In the genomic region with DNA sequence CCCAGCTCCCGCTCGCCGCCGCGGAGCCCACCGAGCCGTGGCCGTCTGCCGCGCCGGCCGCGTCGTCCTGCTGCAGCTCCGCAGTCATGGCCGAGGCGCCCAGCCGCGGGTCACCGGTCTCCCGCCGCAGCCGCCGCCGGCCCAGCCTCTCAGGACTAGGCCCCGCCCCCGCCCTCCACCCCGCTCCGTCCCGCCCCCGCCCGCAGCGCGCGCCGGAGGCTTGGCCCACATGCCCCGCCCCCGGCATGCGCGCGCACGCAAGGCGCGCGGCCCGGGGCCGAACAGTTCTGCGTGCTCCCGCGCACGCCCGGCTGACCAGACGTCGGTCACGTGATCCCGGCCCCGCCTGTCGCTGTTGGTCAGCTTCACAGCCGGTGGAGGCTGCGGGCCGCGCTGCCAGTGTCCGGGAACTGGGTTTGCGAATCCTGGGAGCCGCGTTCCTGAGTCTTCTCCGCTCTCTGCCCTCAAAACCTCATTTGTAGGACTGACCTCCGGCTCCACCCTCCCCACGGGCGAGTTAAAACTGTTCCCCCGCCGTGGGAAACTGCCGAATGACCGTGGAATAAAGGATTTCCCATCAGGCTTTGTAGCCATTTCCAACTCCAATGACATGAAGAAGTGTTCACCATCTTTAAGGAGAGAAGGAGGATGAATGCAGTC, we compare ENCODE assay signal across 8 cellular contexts. TPM values are rescaled to one million over a fixed set of nuclear protein-coding genes. Genes with fewer than 3 reads are reported as not detected.
DNase-seq lines count a peak whose midpoint lies in the region; ATAC-seq and TF ChIP-seq lines count a peak whose summit lies in the region.

A gene with protein sequence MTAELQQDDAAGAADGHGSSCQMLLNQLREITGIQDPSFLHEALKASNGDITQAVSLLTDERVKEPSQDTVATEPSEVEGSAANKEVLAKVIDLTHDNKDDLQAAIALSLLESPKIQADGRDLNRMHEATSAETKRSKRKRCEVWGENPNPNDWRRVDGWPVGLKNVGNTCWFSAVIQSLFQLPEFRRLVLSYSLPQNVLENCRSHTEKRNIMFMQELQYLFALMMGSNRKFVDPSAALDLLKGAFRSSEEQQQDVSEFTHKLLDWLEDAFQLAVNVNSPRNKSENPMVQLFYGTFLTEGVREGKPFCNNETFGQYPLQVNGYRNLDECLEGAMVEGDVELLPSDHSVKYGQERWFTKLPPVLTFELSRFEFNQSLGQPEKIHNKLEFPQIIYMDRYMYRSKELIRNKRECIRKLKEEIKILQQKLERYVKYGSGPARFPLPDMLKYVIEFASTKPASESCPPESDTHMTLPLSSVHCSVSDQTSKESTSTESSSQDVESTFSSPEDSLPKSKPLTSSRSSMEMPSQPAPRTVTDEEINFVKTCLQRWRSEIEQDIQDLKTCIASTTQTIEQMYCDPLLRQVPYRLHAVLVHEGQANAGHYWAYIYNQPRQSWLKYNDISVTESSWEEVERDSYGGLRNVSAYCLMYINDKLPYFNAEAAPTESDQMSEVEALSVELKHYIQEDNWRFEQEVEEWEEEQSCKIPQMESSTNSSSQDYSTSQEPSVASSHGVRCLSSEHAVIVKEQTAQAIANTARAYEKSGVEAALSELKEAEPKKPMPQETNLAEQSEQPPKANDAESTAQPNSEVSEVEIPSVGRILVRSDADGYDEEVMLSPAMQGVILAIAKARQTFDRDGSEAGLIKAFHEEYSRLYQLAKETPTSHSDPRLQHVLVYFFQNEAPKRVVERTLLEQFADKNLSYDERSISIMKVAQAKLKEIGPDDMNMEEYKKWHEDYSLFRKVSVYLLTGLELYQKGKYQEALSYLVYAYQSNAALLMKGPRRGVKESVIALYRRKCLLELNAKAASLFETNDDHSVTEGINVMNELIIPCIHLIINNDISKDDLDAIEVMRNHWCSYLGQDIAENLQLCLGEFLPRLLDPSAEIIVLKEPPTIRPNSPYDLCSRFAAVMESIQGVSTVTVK (minus strand): TSS at position 159 of the 660 bp plus-strand sequence. CDS start 71 bp downstream, at position 88.

- peak within 1 kb of the TSS; percentile 78 for H3K27ac ChIP-seq in BLaER1
- H3K27ac ChIP-seq in coronary artery = peak within 1 kb of the TSS; percentile 88 to 96

- CTCF ChIA-PET in activated CD4-positive, alpha-beta T cell treated with anti-CD3 and anti-CD28 coated beads, Interleukin-2, amount 10 ng/mL, durations not matched to agents 7 days and 5 days (lab: Charles Lee) = interaction anchor here (0.6 to 1.7 kb wide), 5 partner anchors 16 to 294 kb away, joined by 3 to 5 read pairs (median 3); no protein-coding TSS in a partner anchor

- peaks cover 36% of the 10 kb centered on the region; the same call in 1 of the 2 replicates for H4K20me1 ChIP-seq in BLaER1

- peaks cover 57% of the 10 kb centered on the region for H3K4me1 ChIP-seq in BLaER1

- TF ChIP-seq CTCF in coronary artery (IDR thresholded peaks at IDR 0.05) = no peak

- H3K27ac Mint-ChIP-seq in activated CD4-positive, alpha-beta T cell treated with anti-CD3 and anti-CD28 coated beads, Interleukin-2, amount 10 ng/mL, durations not matched to agents 7 days and 5 days = peak within 1 kb of the TSS; percentile 99

- DNase-seq in GM19240 (ENCODE audit: insufficient read length, low spot score) (peak; percentile 88), NCI-H524 (lab: John Stamatoyannopoulos, UW) (peak; percentile 70 to 94), coronary artery (ENCODE audit: low spot score) (peak; percentile 97), left kidney (ENCODE audit: low read depth, low spot score) (peak; percentile 98)
- peak; percentile 78 for DNase-seq in activated CD4-positive, alpha-beta T cell treated with anti-CD3 and anti-CD28 coated beads, Interleukin-2, amount 10 ng/mL, durations not matched to agents 7 days and 5 days
- peak; percentile 79 for DNase-seq in stimulated activated CD4-positive, alpha-beta T cell treated with anti-CD3 and anti-CD28 coated beads, Interleukin-1b, Interleukin-23, amount 100 ng/mL, for 48 hours

- H3K27me3 Mint-ChIP-seq in activated CD4-positive, alpha-beta T cell treated with anti-CD3 and anti-CD28 coated beads, Interleukin-2, amount 10 ng/mL, durations not matched to agents 7 days and 5 days = no peaks in the 10 kb centered on the region

- peak within 1 kb of the TSS; percentile 86 for H3K4me2 ChIP-seq in BLaER1

- peak; percentile 90 for ATAC-seq in HG03457 (IDR thresholded peaks at IDR 0.05; ENCODE audit: unreplicated experiment)

- H3K36me3 ChIP-seq in BLaER1 = 0 out of 2 replicates have a peak, but pooled peaks cover 8% of the 10 kb centered on the region

- H3K9ac ChIP-seq in BLaER1 = peak within 1 kb of the TSS; percentile 83

- peaks cover 52% of the 10 kb centered on the region for H3K4me1 Mint-ChIP-seq in activated CD4-positive, alpha-beta T cell treated with anti-CD3 and anti-CD28 coated beads, Interleukin-2, amount 10 ng/mL, durations not matched to agents 7 days and 5 days

- peaks cover 16% of the 10 kb centered on the region for H3K36me3 Mint-ChIP-seq in activated CD4-positive, alpha-beta T cell treated with anti-CD3 and anti-CD28 coated beads, Interleukin-2, amount 10 ng/mL, durations not matched to agents 7 days and 5 days (ENCODE audit: low read depth)

- H3K4me3 Mint-ChIP-seq in activated CD4-positive, alpha-beta T cell treated with anti-CD3 and anti-CD28 coated beads, Interleukin-2, amount 10 ng/mL, durations not matched to agents 7 days and 5 days = peak within 1 kb of the TSS; percentile 97

- peaks cover 20% of the 10 kb centered on the region for H3K9me3 ChIP-seq in BLaER1

- no peaks in the 10 kb centered on the region for H3K27me3 ChIP-seq in BLaER1

- POLR2A ChIA-PET in activated CD4-positive, alpha-beta T cell treated with anti-CD3 and anti-CD28 coated beads, Interleukin-2, amount 10 ng/mL, durations not matched to agents 7 days and 5 days (lab: Charles Lee) = no interaction called here

- H3K4me3 ChIP-seq in BLaER1 (peak within 1 kb of the TSS; percentile 92), coronary artery (peak within 1 kb of the TSS; percentile 92)

- H3K9me3 Mint-ChIP-seq in activated CD4-positive, alpha-beta T cell treated with anti-CD3 and anti-CD28 coated beads, Interleukin-2, amount 10 ng/mL, durations not matched to agents 7 days and 5 days = peaks cover 7% of the 10 kb centered on the region

RNA-seq across cellular contexts. Expression of the gene that starts here (rescaled TPM):
- total RNA-seq in activated CD4-positive, alpha-beta T cell treated with anti-CD3 and anti-CD28 coated beads, Interleukin-2, amount 10 ng/mL, durations not matched to agents 7 days and 5 days = 10 to 100 TPM; 36.7 to 36.9 TPM

Comparison
In these comparisons a context has a peak if more than half of its experiments do, and no peak if none do; other contexts are left out.
1. Peak in every context shown above with its lines: DNase-seq, ATAC-seq, H3K4me3 ChIP-seq and H3K27ac ChIP-seq.